ENCODE assay signal across 24 cellular contexts in genomic region chr1:228862542-228863505, GRCh38.
DNase-seq lines count a peak whose midpoint lies in the region; ATAC-seq and TF ChIP-seq lines count a peak whose summit lies in the region.
"Had no signal": no experiment of that assay in that cellular context is flagged by ENCODE, and none has a peak within 500 bp of the region (broad histone marks: within the 10 kb centered on the region; RNA-seq: fewer than 3 reads in every experiment).

No MANE protein-coding gene starts in this region.

- peaks cover 19% of the 10 kb centered on the region; the same call in 1 of the 2 replicates for H3K4me1 ChIP-seq in IMR-90 (ENCODE audit: control insufficient read depth, insufficient read depth, low read length)

- peaks cover 78% of the 10 kb centered on the region for H3K4me1 Mint-ChIP-seq in mesothelial cell of epicardium
- peaks cover 0 to 2% of the 10 kb centered on the region in 2 donors for H3K4me1 Mint-ChIP-seq in immature natural killer cell

- H3K56ac ChIP-seq in IMR-90 (ENCODE audit: extremely low read depth, insufficient read depth, low read length) = no peak overlapping the region

- peak; percentile 31 for DNase-seq in AG10803 (ENCODE audit: low read depth)
- peak; percentile 18 for DNase-seq in IMR-90
- DNase-seq in ecto neural progenitor cell (ENCODE audit: low spot score) = peak; percentile 35
- no peak for DNase-seq in mesothelial cell of epicardium (ENCODE audit: low spot score in 2 of 2, unreplicated experiment in 2 of 2)
- DNase-seq in immature natural killer cell = no peak
- DNase-seq in NCI-H526 treated with DMSO at 0.1 percent for 48 hours (lab: John Stamatoyannopoulos, UW) = no peak
- DNase-seq: activated CD4-positive, alpha-beta memory T cell treated with anti-CD3 and anti-CD28 coated beads, Interleukin-2, amount 10 ng/mL, durations not matched to agents 7 days and 5 days; activated T-cell treated with anti-CD3 and anti-CD28 coated beads, Interleukin-2, amount 50 U/mL, for 72 hours; CD4-positive, alpha-beta memory T cell; DMS79 treated with DMSO at 0.1 percent for 48 hours; effector CD8-positive, alpha-beta T cell; left cardiac atrium; NCI-H1048; NCI-H2081; NCI-H510A; right cardiac atrium; SHP77 treated with DMSO at 0.1 percent for 48 hours; stimulated activated naive CD4-positive, alpha-beta T cell treated with Interleukin-2 at 50 U/mL for 16 hours; WERI-Rb-1 had no signal

- H3K9me3 Mint-ChIP-seq in mesothelial cell of epicardium (no peaks in the 10 kb centered on the region), immature natural killer cell (no peaks in the 10 kb centered on the region)
- H3K9me3 Mint-ChIP-seq: activated CD4-positive, alpha-beta memory T cell treated with anti-CD3 and anti-CD28 coated beads, Interleukin-2, amount 10 ng/mL, durations not matched to agents 7 days and 5 days; activated T-cell treated with anti-CD3 and anti-CD28 coated beads, Interleukin-2, amount 50 U/mL, for 72 hours; CD4-positive, alpha-beta memory T cell; T-helper 1 cell treated with Interleukin-12 subunit alpha and Interleukin-12 subunit beta and Interleukin-4 antibody, amounts not matched to agents 30 μg/mL and 1 μg/mL, for 36 hours had no signal

- H4K8ac ChIP-seq in IMR-90 (ENCODE audit: low read depth in 2 of 2, low read length in 2 of 2) = no peak overlapping the region

- no peak overlapping the region for H3K18ac ChIP-seq in IMR-90 (ENCODE audit: low read depth, low read length)

- H3K27me3 ChIP-seq in IMR-90 (ENCODE audit: control insufficient read depth, insufficient read depth, low read length) = no peaks in the 10 kb centered on the region
- H3K27me3 ChIP-seq: upper lobe of left lung had no signal

- H4K20me1 ChIP-seq in IMR-90 (ENCODE audit: insufficient read depth, low read length) = no peaks in the 10 kb centered on the region

- H3K9ac ChIP-seq in IMR-90 (ENCODE audit: low read depth, low read length) = no peak overlapping the region

- H3K4ac ChIP-seq in IMR-90 (ENCODE audit: low read depth, low read length) = peak overlapping the region; percentile 10; the same call in 1 of the 2 replicates

- H3K27ac ChIP-seq in IMR-90 (ENCODE audit: insufficient read depth, low read length) = no peak overlapping the region
- H3K27ac ChIP-seq: upper lobe of left lung, WERI-Rb-1 had no signal

- H3K36me3 ChIP-seq in IMR-90 (ENCODE audit: control insufficient read depth, insufficient read depth, low read length) = no peaks in the 10 kb centered on the region
- H3K36me3 ChIP-seq: HAP-1, upper lobe of left lung, WERI-Rb-1 had no signal

- POLR2A ChIA-PET in IMR-90 (lab: Charles Lee; ENCODE audit: unreplicated experiment) = no interaction called here

- peak overlapping the region; percentile 11; the same call in 1 of the 2 replicates for H2BK120ac ChIP-seq in IMR-90 (ENCODE audit: low read depth, low read length)

- CTCF ChIA-PET in IMR-90 (lab: Yijun Ruan, JAX) = no interaction called here

- no peak for TF ChIP-seq POLR2A in IMR-90 (IDR thresholded peaks at IDR 0.05; ENCODE audit: low read depth, low read length)

- no peak overlapping the region; the same call in 1 of the 2 replicates for H4K91ac ChIP-seq in IMR-90 (ENCODE audit: insufficient read depth, low read depth, low read length)

- H2BK5ac ChIP-seq in IMR-90 (ENCODE audit: low read depth, low read length, poor library complexity, severe bottlenecking) = no peak overlapping the region

- no peaks in the 10 kb centered on the region for H3K79me1 ChIP-seq in IMR-90 (ENCODE audit: low read depth in 1 of 2, low read length in 2 of 2)

- H3K14ac ChIP-seq in IMR-90 (replicated peaks; ENCODE audit: low read depth, low read length) = 0 out of 2 replicates have a peak overlapping the region, but pooled peaks have one; percentile 49

- H3K36me3 Mint-ChIP-seq in mesothelial cell of epicardium = no peaks in the 10 kb centered on the region
- H3K36me3 Mint-ChIP-seq in immature natural killer cell = peaks cover 0 to 3% (median 0%) of the 10 kb centered on the region in 3 donors
- H3K36me3 Mint-ChIP-seq: CD4-positive, alpha-beta memory T cell had no signal

- no peaks in the 10 kb centered on the region; the same call in 1 of the 2 replicates for H3K9me1 ChIP-seq in IMR-90 (ENCODE audit: insufficient read depth, low read length)

- BruUV-seq in IMR-90 (replicated peaks; lab: Mats Ljungman, UMichigan) = no TSS peak

- H2AK9ac ChIP-seq in IMR-90 (replicated peaks; ENCODE audit: low read depth, low read length, poor library complexity) = no peak overlapping the region

- H3K9me3 ChIP-seq in IMR-90 (ENCODE audit: control insufficient read depth, insufficient read depth, low read length) = no peaks in the 10 kb centered on the region
- H3K9me3 ChIP-seq: HAP-1, upper lobe of left lung had no signal

- in situ Hi-C loops in IMR-90 (cut with MboI; ENCODE audit: low sequenced_read_pairs) = no loop called here

- H2BK20ac ChIP-seq in IMR-90 (ENCODE audit: low read depth, low read length) = peak overlapping the region; percentile 8

- no peak overlapping the region; the same call in 1 of the 2 replicates for H3K4me2 ChIP-seq in IMR-90 (ENCODE audit: low read depth, low read length)

- H3K4me3 Mint-ChIP-seq in mesothelial cell of epicardium = no peak overlapping the region
- no peak overlapping the region for H3K4me3 Mint-ChIP-seq in immature natural killer cell
- H3K4me3 Mint-ChIP-seq: activated CD4-positive, alpha-beta memory T cell treated with anti-CD3 and anti-CD28 coated beads, Interleukin-2, amount 10 ng/mL, durations not matched to agents 7 days and 5 days; activated T-cell treated with anti-CD3 and anti-CD28 coated beads, Interleukin-2, amount 50 U/mL, for 72 hours; T-helper 1 cell treated with Interleukin-12 subunit alpha and Interleukin-12 subunit beta and Interleukin-4 antibody, amounts not matched to agents 30 μg/mL and 1 μg/mL, for 36 hours had no signal

- WGBS in IMR-90 (ENCODE audit: extremely low coverage in 2 of 2, insufficient read length in 1 of 2), 2 experiments = 92% methylated on average over 7 of the region's 13 CpGs; no CpG with 5 or more reads in 1 of the 2 experiments

- dilution Hi-C loops in IMR-90 (cut with HindIII; ENCODE audit: low sequenced_read_pairs, unreplicated experiment) = no loop called here

- intact Hi-C loops in IMR-90 (cut with micrococcal nuclease) = no loop called here

- peak overlapping the region; percentile 15 for H3K27ac Mint-ChIP-seq in mesothelial cell of epicardium
- H3K27ac Mint-ChIP-seq in immature natural killer cell = no peak overlapping the region
- H3K27ac Mint-ChIP-seq: activated CD4-positive, alpha-beta memory T cell treated with anti-CD3 and anti-CD28 coated beads, Interleukin-2, amount 10 ng/mL, durations not matched to agents 7 days and 5 days; activated T-cell treated with anti-CD3 and anti-CD28 coated beads, Interleukin-2, amount 50 U/mL, for 72 hours; T-helper 1 cell treated with Interleukin-12 subunit alpha and Interleukin-12 subunit beta and Interleukin-4 antibody, amounts not matched to agents 30 μg/mL and 1 μg/mL, for 36 hours had no signal

- no peak for TF ChIP-seq RAD21 in IMR-90 (IDR thresholded peaks at IDR 0.05; ENCODE audit: low read length)

- H2BK15ac ChIP-seq in IMR-90 (ENCODE audit: low read depth, low read length) = no peak overlapping the region; the same call in 2 of the 3 replicates

- TF ChIP-seq CTCF in AG10803 (conservative IDR thresholded peaks at IDR 0.05; ENCODE audit: low read length) (no peak), IMR-90 (conservative IDR thresholded peaks at IDR 0.05; ENCODE audit: low read depth, low read length) (no peak), mesothelial cell of epicardium (IDR thresholded peaks at IDR 0.05; ENCODE audit: unreplicated experiment) (no peak)

- H4K5ac ChIP-seq in IMR-90 (ENCODE audit: low read depth, low read length) = no peak overlapping the region

- no peaks in the 10 kb centered on the region for H3K27me3 Mint-ChIP-seq in mesothelial cell of epicardium (ENCODE audit: low read depth)
- peaks cover 1 to 7% (median 4%) of the 10 kb centered on the region in 3 donors for H3K27me3 Mint-ChIP-seq in immature natural killer cell (ENCODE audit: low read depth in 3 of 3)
- H3K27me3 Mint-ChIP-seq: activated CD4-positive, alpha-beta memory T cell treated with anti-CD3 and anti-CD28 coated beads, Interleukin-2, amount 10 ng/mL, durations not matched to agents 7 days and 5 days had no signal

- peak overlapping the region; percentile 48; the same call in 1 of the 2 replicates for H2AK5ac ChIP-seq in IMR-90 (ENCODE audit: low read depth, low read length)

- no peak overlapping the region for H2AFZ ChIP-seq in IMR-90 (replicated peaks; ENCODE audit: low read length, poor library complexity)

- 0 out of 2 replicates have a peak, but pooled peaks have one; percentile 5 for ATAC-seq in IMR-90 (ENCODE audit: low read depth)
- no peak for ATAC-seq in HG02642 (IDR thresholded peaks at IDR 0.05; ENCODE audit: poor library complexity, unreplicated experiment)
- ATAC-seq in HG02610 (IDR thresholded peaks at IDR 0.05; ENCODE audit: unreplicated experiment) = no peak
- ATAC-seq: right cardiac atrium had no signal

- H3K23ac ChIP-seq in IMR-90 (ENCODE audit: low read depth, low read length) = no peak overlapping the region; the same call in 1 of the 2 replicates

- H3K4me3 ChIP-seq in AG10803 (ENCODE audit: low read length) = no peak overlapping the region
- H3K4me3 ChIP-seq in IMR-90 (ENCODE audit: insufficient read depth, low read depth, low read length) = no peak overlapping the region
- H3K4me3 ChIP-seq: HAP-1, upper lobe of left lung had no signal

TF ChIP-seq in IMR-90, 13 proteins besides CTCF, POLR2A, EP300 and RAD21:
- TF ChIP-seq NFE2L2 (IDR thresholded peaks at IDR 0.05; ENCODE audit: low read depth, low read length) (no peak), CEBPB (IDR thresholded peaks at IDR 0.05; ENCODE audit: low read depth, low read length) (peak; percentile 60)

Comparison
In these comparisons a context has a peak if more than half of its experiments do, and no peak if none do; other contexts are left out.
1. DNase-seq: peak in AG10803 (single experiment), IMR-90 (single experiment) and ecto neural progenitor cell (single experiment); none in mesothelial cell of epicardium (0 of 2), immature natural killer cell (0 of 3) and NCI-H526 treated with DMSO at 0.1 percent for 48 hours (single experiment).